In genomic region chr1:25383039-25383438, GRCh38 we compare ENCODE assay signal across 9 cellular contexts. TPM values are rescaled to one million over a fixed set of nuclear protein-coding genes. Genes with fewer than 3 reads are reported as not detected.
A peak's percentile ranks its signal among the peaks of the same experiment; 100 is the strongest.
DNase-seq lines count a peak whose midpoint lies in the region; ATAC-seq and TF ChIP-seq lines count a peak whose summit lies in the region.
"Not testable (repeated sequence)": the region's sequence is repeated elsewhere in the genome, so short reads cannot be mapped to it uniquely, and the experiment has no call there.
"Had no signal": no experiment of that assay in that cellular context is flagged by ENCODE, and none has a peak within 500 bp of the region (broad histone marks: within the 10 kb centered on the region; RNA-seq: fewer than 3 reads in every experiment).

No MANE protein-coding gene starts in this region.

- TF ChIP-seq CTCF in AG09319 (IDR thresholded peaks at IDR 0.05; ENCODE audit: low read depth, low read length); IMR-90 (conservative IDR thresholded peaks at IDR 0.05; ENCODE audit: low read depth, low read length); epithelial cell of esophagus (IDR thresholded peaks at IDR 0.05; ENCODE audit: insufficient read depth, low read depth, low read length, missing control alignments); fibroblast of villous mesenchyme (IDR thresholded peaks at IDR 0.05; ENCODE audit: insufficient read depth, low read depth, low read length); psoas muscle (IDR thresholded peaks at IDR 0.05): not testable (repeated sequence)

- H3K79me1 ChIP-seq in IMR-90 (ENCODE audit: low read depth in 1 of 2, low read length in 2 of 2) = not testable (repeated sequence)

- not testable (repeated sequence) for H3K36me3 ChIP-seq in IMR-90 (ENCODE audit: control insufficient read depth, insufficient read depth, low read length); psoas muscle (ENCODE audit: insufficient read depth in 1 of 2, low read depth in 1 of 2)

- not testable (repeated sequence) for H3K4me1 ChIP-seq in IMR-90 (ENCODE audit: control insufficient read depth, insufficient read depth, low read length); psoas muscle

- not testable (repeated sequence) for H3K4me3 ChIP-seq in IMR-90 (ENCODE audit: insufficient read depth, low read depth, low read length); epithelial cell of esophagus (ENCODE audit: low read length); fibroblast of villous mesenchyme (ENCODE audit: low read depth, low read length); psoas muscle

- ATAC-seq in IMR-90 (ENCODE audit: low read depth) = peak; percentile 44
- ATAC-seq in psoas muscle = peak in 3 of 4 donors; percentile 28 to 47 (median 42)

- dilution Hi-C loops in IMR-90 (cut with HindIII; ENCODE audit: low sequenced_read_pairs, unreplicated experiment) = not testable (repeated sequence)

- H3K4ac ChIP-seq in IMR-90 (ENCODE audit: low read depth, low read length) = not testable (repeated sequence)

- not testable (repeated sequence) for H4K20me1 ChIP-seq in IMR-90 (ENCODE audit: insufficient read depth, low read length)

- not testable (repeated sequence) for BruUV-seq in IMR-90 (replicated peaks; lab: Mats Ljungman, UMichigan)

- H2BK20ac ChIP-seq in IMR-90 (ENCODE audit: low read depth, low read length) = not testable (repeated sequence)

- H2AFZ ChIP-seq in IMR-90 (replicated peaks; ENCODE audit: low read length, poor library complexity) = not testable (repeated sequence)

- CTCF ChIA-PET in IMR-90 (lab: Yijun Ruan, JAX) = not testable (repeated sequence)

- not testable (repeated sequence) for TF ChIP-seq POLR2A in IMR-90 (IDR thresholded peaks at IDR 0.05; ENCODE audit: low read depth, low read length)

- not testable (repeated sequence) for H3K56ac ChIP-seq in IMR-90 (ENCODE audit: extremely low read depth, insufficient read depth, low read length)

- H4K5ac ChIP-seq in IMR-90 (ENCODE audit: low read depth, low read length) = not testable (repeated sequence)

- H2BK120ac ChIP-seq in IMR-90 (ENCODE audit: low read depth, low read length) = not testable (repeated sequence)

- not testable (repeated sequence) for H2BK5ac ChIP-seq in IMR-90 (ENCODE audit: low read depth, low read length, poor library complexity, severe bottlenecking)

- H3K9ac ChIP-seq in IMR-90 (ENCODE audit: low read depth, low read length) = not testable (repeated sequence)

- H2AK9ac ChIP-seq in IMR-90 (replicated peaks; ENCODE audit: low read depth, low read length, poor library complexity) = not testable (repeated sequence)

- not testable (repeated sequence) for H3K9me3 ChIP-seq in IMR-90 (ENCODE audit: control insufficient read depth, insufficient read depth, low read length); psoas muscle

- H3K27me3 ChIP-seq in IMR-90 (ENCODE audit: control insufficient read depth, insufficient read depth, low read length); psoas muscle (ENCODE audit: insufficient read depth in 3 of 3, low read length in 2 of 3): not testable (repeated sequence)

- H3K9me1 ChIP-seq in IMR-90 (ENCODE audit: insufficient read depth, low read length) = not testable (repeated sequence)

- not testable (repeated sequence) for H3K14ac ChIP-seq in IMR-90 (replicated peaks; ENCODE audit: low read depth, low read length)

- H3K4me2 ChIP-seq in IMR-90 (ENCODE audit: low read depth, low read length) = not testable (repeated sequence)

- in situ Hi-C loops in IMR-90 (cut with MboI; ENCODE audit: low sequenced_read_pairs) = not testable (repeated sequence)

- H3K27ac ChIP-seq in IMR-90 (ENCODE audit: insufficient read depth, low read length); psoas muscle: not testable (repeated sequence)

- not testable (repeated sequence) for H4K91ac ChIP-seq in IMR-90 (ENCODE audit: insufficient read depth, low read depth, low read length)

- H2AK5ac ChIP-seq in IMR-90 (ENCODE audit: low read depth, low read length) = not testable (repeated sequence)

- not testable (repeated sequence) for H2BK15ac ChIP-seq in IMR-90 (ENCODE audit: low read depth, low read length)

- DNase-seq in AG09319 (ENCODE audit: extremely low read depth, low read depth) (peak; percentile 61), ELR (ENCODE audit: low read depth) (peak; percentile 78), IMR-90 (peak; percentile 78), amniotic epithelial cell (ENCODE audit: low read depth) (peak; percentile 61), epithelial cell of esophagus (ENCODE audit: low read depth) (peak; percentile 46), fibroblast of villous mesenchyme (ENCODE audit: low read depth) (peak; percentile 41)
- not testable (repeated sequence) for DNase-seq in psoas muscle

- not testable (repeated sequence) for H4K8ac ChIP-seq in IMR-90 (ENCODE audit: low read depth in 2 of 2, low read length in 2 of 2)

- not testable (repeated sequence) for TF ChIP-seq RAD21 in IMR-90 (IDR thresholded peaks at IDR 0.05; ENCODE audit: low read length)

- H3K23ac ChIP-seq in IMR-90 (ENCODE audit: low read depth, low read length) = not testable (repeated sequence)

- POLR2A ChIA-PET in IMR-90 (lab: Charles Lee; ENCODE audit: unreplicated experiment) = not testable (repeated sequence)

- H3K18ac ChIP-seq in IMR-90 (ENCODE audit: low read depth, low read length) = not testable (repeated sequence)

- intact Hi-C loops in IMR-90 (cut with micrococcal nuclease); psoas muscle (cut with DNase I): not testable (repeated sequence)

TF ChIP-seq in IMR-90, 13 proteins besides CTCF, POLR2A, EP300 and RAD21:
- peak; percentile 68 for TF ChIP-seq CEBPB (IDR thresholded peaks at IDR 0.05; ENCODE audit: low read depth, low read length)

RNA-seq across cellular contexts. Expression of gene RHCE, which starts 37.6 kb away (rescaled TPM):
- total RNA-seq in IMR-90 (2012; rRNA removed) = 0.54 and 0.56 TPM in 2 replicates
- polyA plus RNA-seq in IMR-90 (2012; rRNA removed) = 0.39 and 0.62 TPM in 2 replicates
- polyA plus RNA-seq in IMR-90 (2012; cell fraction: cytosol; rRNA removed) = 0.70 and 1.3 TPM in 2 replicates
- 0.49 and 0.58 TPM in 2 replicates for polyA plus RNA-seq in IMR-90 (2012; cell fraction: nucleus; rRNA removed; ENCODE audit: low replicate concordance)
- under 0.01 TPM in 2 replicates for total RNA-seq in fibroblast of villous mesenchyme
- 1 to 10 TPM in 3 of 4 donors, under 1 TPM in 1; 0.66 to 2.0 (median 1.1) TPM for total RNA-seq in psoas muscle
- under 1 TPM in 2 of 3 donors, not detected in 1; 0.22 to 0.23 TPM for polyA plus RNA-seq in psoas muscle
- total RNA-seq: Calu3, HepG2 had no signal

RNA-seq across cellular contexts. Expression of gene TMEM50A, which starts 44.9 kb away (rescaled TPM):
- total RNA-seq in IMR-90 (2012; rRNA removed) = 48.4 and 101 TPM in 2 replicates
- 54.6 and 63.9 TPM in 2 replicates for polyA plus RNA-seq in IMR-90 (2012; rRNA removed)
- polyA plus RNA-seq in IMR-90 (2012; cell fraction: cytosol; rRNA removed) = 23.0 and 27.0 TPM in 2 replicates
- polyA plus RNA-seq in IMR-90 (2012; cell fraction: nucleus; rRNA removed; ENCODE audit: low replicate concordance) = 4.7 and 22.7 TPM in 2 replicates
- 109 and 142 TPM in 2 replicates for total RNA-seq in fibroblast of villous mesenchyme
- 10 to 100 TPM; 37.0 to 54.9 (median 43.3) TPM for total RNA-seq in psoas muscle
- 10 to 100 TPM; 39.5 to 68.1 (median 44.1) TPM for polyA plus RNA-seq in psoas muscle

RNA-seq across cellular contexts. Expression of gene MACO1, which starts 47.7 kb away (rescaled TPM):
- 12.7 and 18.1 TPM in 2 replicates for total RNA-seq in IMR-90 (2012; rRNA removed)
- 6.8 TPM in 2 replicates for polyA plus RNA-seq in IMR-90 (2012; rRNA removed)
- polyA plus RNA-seq in IMR-90 (2012; cell fraction: cytosol; rRNA removed) = 1.8 and 2.3 TPM in 2 replicates
- polyA plus RNA-seq in IMR-90 (2012; cell fraction: nucleus; rRNA removed; ENCODE audit: low replicate concordance) = 2.2 and 11.3 TPM in 2 replicates
- total RNA-seq in fibroblast of villous mesenchyme = 19.0 and 19.9 TPM in 2 replicates
- 10 to 100 TPM; 22.7 to 49.7 (median 30.8) TPM for total RNA-seq in psoas muscle
- polyA plus RNA-seq in psoas muscle = 10 to 100 TPM in 2 of 3 donors, 1 to 10 TPM in 1; 8.8 to 40.5 (median 34.9) TPM
